8 cellular contexts compared by ENCODE assay signal in genomic region chr11:36041988-36042606, GRCh38.
DNase-seq lines count a peak whose midpoint lies in the region; ATAC-seq, FAIRE-seq and TF ChIP-seq lines count a peak whose summit lies in the region.

No MANE protein-coding gene starts in this region.

- TF ChIP-seq POLR2A in GM12891 (IDR thresholded peaks at IDR 0.05; ENCODE audit: low read depth, low read length), result no peak

- ATAC-seq in foreskin keratinocyte (no peak), GM21447 (IDR thresholded peaks at IDR 0.05; ENCODE audit: unreplicated experiment) (no peak), GM19023 (IDR thresholded peaks at IDR 0.05; ENCODE audit: unreplicated experiment) (no peak)

- no peak overlapping the region for H3K27ac Mint-ChIP-seq in activated T-cell treated with anti-CD3 and anti-CD28 coated beads, Interleukin-2, amount 50 U/mL, for 24 hours

- intact Hi-C loops in A673 (cut with micrococcal nuclease; ENCODE audit: unreplicated experiment), result loop anchor here (2.0 to 5.0 kb wide), 3 partner anchors 85 to 437 kb away; no protein-coding TSS in a partner anchor

- no peak overlapping the region for H3K27ac ChIP-seq in A673 (ENCODE audit: low read depth, low read length, poor library complexity, severe bottlenecking)
- H3K27ac ChIP-seq in foreskin keratinocyte, result no peak overlapping the region

- H3K9me3 Mint-ChIP-seq in activated T-cell treated with anti-CD3 and anti-CD28 coated beads, Interleukin-2, amount 50 U/mL, for 24 hours, result peaks cover 2% of the 10 kb centered on the region

- peaks cover 13% of the 10 kb centered on the region for H3K27me3 Mint-ChIP-seq in activated T-cell treated with anti-CD3 and anti-CD28 coated beads, Interleukin-2, amount 50 U/mL, for 24 hours

- DNase-seq in A673 (ENCODE audit: low spot score), result peak; percentile 47
- peak; percentile 23 for DNase-seq in GM12891 (ENCODE audit: insufficient read length, low spot score)
- peak; percentile 35 for DNase-seq in SKM-1 (lab: John Stamatoyannopoulos, UW; ENCODE audit: unreplicated experiment)
- DNase-seq in foreskin keratinocyte, result no peak
- no peak for DNase-seq in HTR-8/SVneo (ENCODE audit: insufficient read length, low spot score)
- no peak for DNase-seq in activated T-cell treated with anti-CD3 and anti-CD28 coated beads, Interleukin-2, amount 50 U/mL, for 24 hours

- H3K9me3 ChIP-seq in A673 (ENCODE audit: low read depth, low read length, poor library complexity, severe bottlenecking), result no peaks in the 10 kb centered on the region

- no peaks in the 10 kb centered on the region for H3K36me3 ChIP-seq in A673 (ENCODE audit: insufficient read depth, low read length, poor library complexity, severe bottlenecking)

- CTCF ChIA-PET in A673 (lab: Charles Lee), result interaction anchor here (0.6 to 3.5 kb wide), 8 partner anchors 14 to 437 kb away, joined by 3 to 23 read pairs (median 5); no protein-coding TSS in a partner anchor

- no peaks in the 10 kb centered on the region for H3K27me3 ChIP-seq in A673 (replicated peaks; ENCODE audit: insufficient read depth, low read depth, low read length, poor library complexity)
- no peaks in the 10 kb centered on the region for H3K27me3 ChIP-seq in foreskin keratinocyte

- no peaks in the 10 kb centered on the region for H3K4me1 ChIP-seq in A673 (ENCODE audit: insufficient read depth, low read length, poor library complexity, severe bottlenecking)
- no peaks in the 10 kb centered on the region for H3K4me1 ChIP-seq in foreskin keratinocyte

- no peaks in the 10 kb centered on the region for H3K36me3 Mint-ChIP-seq in activated T-cell treated with anti-CD3 and anti-CD28 coated beads, Interleukin-2, amount 50 U/mL, for 24 hours (ENCODE audit: low read depth)

- H3K4me3 Mint-ChIP-seq in activated T-cell treated with anti-CD3 and anti-CD28 coated beads, Interleukin-2, amount 50 U/mL, for 24 hours, result no peak overlapping the region

- H3K4me1 Mint-ChIP-seq in activated T-cell treated with anti-CD3 and anti-CD28 coated beads, Interleukin-2, amount 50 U/mL, for 24 hours (ENCODE audit: low read depth), result no peaks in the 10 kb centered on the region

- no peak for FAIRE-seq in GM12891 (lab: Jason Lieb, UNC)
- no peak for FAIRE-seq in HTR-8/SVneo (lab: Jason Lieb, UNC)

- H3K4me3 ChIP-seq in A673 (ENCODE audit: low read depth, low read length, poor library complexity, severe bottlenecking), result no peak overlapping the region

- BruUV-seq in A673 (replicated peaks; lab: Mats Ljungman, UMichigan), result no TSS peak

- POLR2A ChIA-PET in A673 (lab: Charles Lee; ENCODE audit: low non-redundant PET), result no interaction called here

- TF ChIP-seq CTCF in A673 (conservative IDR thresholded peaks at IDR 0.05; ENCODE audit: low read depth, low read length) (peak; percentile 87), foreskin keratinocyte (conservative IDR thresholded peaks at IDR 0.05) (peak; percentile 64)

TF ChIP-seq in GM12891, 5 proteins besides CTCF, POLR2A, EP300 and RAD21:
- TF ChIP-seq PAX5 (IDR thresholded peaks at IDR 0.05; ENCODE audit: insufficient read depth, low read length, severe bottlenecking) (no peak), SPI1 (IDR thresholded peaks at IDR 0.05; ENCODE audit: low read depth, low read length) (peak; percentile 69)

Comparison
In these comparisons a context has a peak if more than half of its experiments do, and no peak if none do; other contexts are left out.
1. DNase-seq: peak in A673 (single experiment), GM12891 (single experiment) and SKM-1 (single experiment); none in foreskin keratinocyte (0 of 2), HTR-8/SVneo (single experiment) and activated T-cell treated with anti-CD3 and anti-CD28 coated beads, Interleukin-2, amount 50 U/mL, for 24 hours (single experiment).